ENCODE assay signal across 33 cellular contexts in the genomic region with DNA sequence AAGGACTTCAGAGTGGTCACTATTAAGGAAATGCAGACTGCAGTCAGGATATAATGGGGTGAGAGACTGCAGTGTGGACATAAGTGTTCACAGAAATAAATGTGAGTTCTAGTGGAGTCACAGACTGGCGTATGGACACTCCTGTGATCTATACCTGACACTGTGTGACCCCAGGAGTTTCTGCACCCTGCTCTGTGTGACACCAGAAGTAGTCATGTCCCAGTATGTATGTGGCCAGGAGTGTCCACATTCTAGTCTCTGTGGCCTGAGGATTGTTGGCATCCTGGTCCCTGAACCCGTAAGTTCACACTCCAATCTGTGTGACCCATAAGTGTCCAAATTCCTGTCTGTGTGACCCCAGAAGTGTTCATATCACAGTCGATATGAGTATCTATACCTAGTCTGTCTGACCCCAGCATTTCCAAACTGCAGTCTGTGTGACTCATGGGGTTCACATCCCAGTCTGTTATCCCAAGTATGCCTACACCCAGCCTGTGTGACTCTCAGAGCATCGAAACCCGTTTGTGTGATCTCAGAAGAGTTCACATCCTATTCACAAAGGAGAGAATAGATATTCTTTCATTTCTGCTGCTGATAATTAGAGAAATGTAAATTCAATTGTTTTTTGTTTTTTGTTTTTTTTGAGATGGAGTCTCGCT.
"Had no signal": no experiment of that assay in that cellular context is flagged by ENCODE, and none has a peak within 500 bp of the region (broad histone marks: within the 10 kb centered on the region; RNA-seq: fewer than 3 reads in every experiment).

No MANE protein-coding gene starts in this region.

- H3K9me3 ChIP-seq: breast epithelium, esophagus squamous epithelium, heart right ventricle, left lung, lower lobe of right lung, right lobe of liver, uterus had no signal

- H3K4me1 Mint-ChIP-seq: activated naive CD4-positive, alpha-beta T cell treated with anti-CD3 and anti-CD28 coated beads, Interleukin-2, amount 10 ng/mL, durations not matched to agents 7 days and 5 days; activated naive CD8-positive, alpha-beta T cell treated with anti-CD3 and anti-CD28 coated beads, Interleukin-2, amount 10 ng/mL, durations not matched to agents 7 days and 5 days; central memory CD8-positive, alpha-beta T cell; nephron; stimulated activated effector memory CD8-positive, alpha-beta T cell treated with anti-CD3 and anti-CD28 coated beads, Interleukin-12 subunit alpha, Interleukin-12 subunit beta, amount 100 ng/mL, for 72 hours had no signal

- H3K4me1 ChIP-seq: breast epithelium, esophagus squamous epithelium, left lung, lower lobe of right lung, right lobe of liver, uterus had no signal

- H3K9me3 Mint-ChIP-seq: activated naive CD4-positive, alpha-beta T cell treated with anti-CD3 and anti-CD28 coated beads, Interleukin-2, amount 10 ng/mL, durations not matched to agents 7 days and 5 days; activated naive CD8-positive, alpha-beta T cell treated with anti-CD3 and anti-CD28 coated beads, Interleukin-2, amount 10 ng/mL, durations not matched to agents 7 days and 5 days; central memory CD8-positive, alpha-beta T cell; stimulated activated effector memory CD8-positive, alpha-beta T cell treated with anti-CD3 and anti-CD28 coated beads, Interleukin-12 subunit alpha, Interleukin-12 subunit beta, amount 100 ng/mL, for 72 hours; stimulated activated naive CD8-positive, alpha-beta T cell treated with anti-CD3 and anti-CD28 coated beads, Interleukin-15, amount 100 ng/mL, for 72 hours; type B pancreatic cell had no signal

- DNase-seq: activated CD4-positive, alpha-beta T cell treated with anti-CD3 and anti-CD28 coated beads for 48 hours; activated CD4-positive, alpha-beta T cell treated with anti-CD3 and anti-CD28 coated beads, Interleukin-2, amount 50 U/mL, for 48 hours; activated CD8-positive, alpha-beta memory T cell treated with anti-CD3 and anti-CD28 coated beads for 24 hours; activated gamma-delta T cell; activated naive CD4-positive, alpha-beta T cell treated with anti-CD3 and anti-CD28 coated beads, Interleukin-2, amount 10 ng/mL, durations not matched to agents 7 days and 5 days; activated naive CD8-positive, alpha-beta T cell treated with anti-CD3 and anti-CD28 coated beads, Interleukin-2, amount 10 ng/mL, durations not matched to agents 7 days and 5 days; activated T-cell treated with anti-CD3 and anti-CD28 coated beads, Interleukin-2, amount 50 U/mL, for 1 hour; dermis blood vessel endothelial cell; effector CD8-positive, alpha-beta T cell; esophagus squamous epithelium; foreskin melanocyte; heart right ventricle; left lung; lower lobe of right lung; mesenchymal stem cell; right lobe of liver; small intestine; stimulated activated CD4-positive, alpha-beta T cell treated with anti-CD3 and anti-CD28 coated beads, Interleukin-4, amount 100 ng/mL, for 24 hours; stimulated activated naive CD8-positive, alpha-beta T cell treated with anti-CD3 and anti-CD28 coated beads, Interleukin-15, amount 100 ng/mL, for 72 hours; substantia nigra; uterus; WERI-Rb-1 had no signal

- FAIRE-seq: colon, endometrium, islet of Langerhans, small intestine, TTC549 had no signal

- H3K4me3 ChIP-seq: breast epithelium, esophagus squamous epithelium, heart right ventricle, left lung, lower lobe of right lung, right lobe of liver, uterus had no signal

- H3K36me3 Mint-ChIP-seq: activated naive CD4-positive, alpha-beta T cell treated with anti-CD3 and anti-CD28 coated beads, Interleukin-2, amount 10 ng/mL, durations not matched to agents 7 days and 5 days; activated naive CD8-positive, alpha-beta T cell treated with anti-CD3 and anti-CD28 coated beads, Interleukin-2, amount 10 ng/mL, durations not matched to agents 7 days and 5 days; stimulated activated effector memory CD8-positive, alpha-beta T cell treated with anti-CD3 and anti-CD28 coated beads, Interleukin-12 subunit alpha, Interleukin-12 subunit beta, amount 100 ng/mL, for 72 hours; type B pancreatic cell had no signal

- H3K27ac Mint-ChIP-seq: activated naive CD4-positive, alpha-beta T cell treated with anti-CD3 and anti-CD28 coated beads, Interleukin-2, amount 10 ng/mL, durations not matched to agents 7 days and 5 days; activated naive CD8-positive, alpha-beta T cell treated with anti-CD3 and anti-CD28 coated beads, Interleukin-2, amount 10 ng/mL, durations not matched to agents 7 days and 5 days; nephron; stimulated activated effector memory CD8-positive, alpha-beta T cell treated with anti-CD3 and anti-CD28 coated beads, Interleukin-12 subunit alpha, Interleukin-12 subunit beta, amount 100 ng/mL, for 72 hours; type B pancreatic cell had no signal

- H3K4me3 Mint-ChIP-seq: activated naive CD4-positive, alpha-beta T cell treated with anti-CD3 and anti-CD28 coated beads, Interleukin-2, amount 10 ng/mL, durations not matched to agents 7 days and 5 days; activated naive CD8-positive, alpha-beta T cell treated with anti-CD3 and anti-CD28 coated beads, Interleukin-2, amount 10 ng/mL, durations not matched to agents 7 days and 5 days; central memory CD8-positive, alpha-beta T cell; nephron; stimulated activated effector memory CD8-positive, alpha-beta T cell treated with anti-CD3 and anti-CD28 coated beads, Interleukin-12 subunit alpha, Interleukin-12 subunit beta, amount 100 ng/mL, for 72 hours; stimulated activated naive CD8-positive, alpha-beta T cell treated with anti-CD3 and anti-CD28 coated beads, Interleukin-15, amount 100 ng/mL, for 72 hours; type B pancreatic cell had no signal

- H3K27me3 ChIP-seq: esophagus squamous epithelium, left lung, right lobe of liver, uterus had no signal

- H3K36me3 ChIP-seq: breast epithelium, esophagus squamous epithelium, heart right ventricle, left lung, lower lobe of right lung, right lobe of liver, uterus, WERI-Rb-1 had no signal

- H3K27ac ChIP-seq: breast epithelium, epithelial cell of prostate, esophagus squamous epithelium, heart right ventricle, left lung, lower lobe of right lung, right lobe of liver, uterus, WERI-Rb-1 had no signal

- ATAC-seq: activated CD4-positive, CD25-positive, alpha-beta regulatory T cell treated with anti-CD3 and anti-CD28 coated beads, Interleukin-2, amount 50 U/mL, for 24 hours; heart right ventricle; left lung; lower lobe of right lung; right lobe of liver; stimulated activated effector memory CD8-positive, alpha-beta T cell treated with anti-CD3 and anti-CD28 coated beads, Interleukin-12 subunit alpha, Interleukin-12 subunit beta, amount 100 ng/mL, for 72 hours; stimulated activated naive CD8-positive, alpha-beta T cell treated with anti-CD3 and anti-CD28 coated beads, Interleukin-15, amount 100 ng/mL, for 72 hours had no signal

- H3K27me3 Mint-ChIP-seq: activated naive CD8-positive, alpha-beta T cell treated with anti-CD3 and anti-CD28 coated beads, Interleukin-2, amount 10 ng/mL, durations not matched to agents 7 days and 5 days; central memory CD8-positive, alpha-beta T cell; stimulated activated naive CD8-positive, alpha-beta T cell treated with anti-CD3 and anti-CD28 coated beads, Interleukin-15, amount 100 ng/mL, for 72 hours; type B pancreatic cell had no signal
